Comparison of ENCODE assay signal across 22 cellular contexts in the genomic region with DNA sequence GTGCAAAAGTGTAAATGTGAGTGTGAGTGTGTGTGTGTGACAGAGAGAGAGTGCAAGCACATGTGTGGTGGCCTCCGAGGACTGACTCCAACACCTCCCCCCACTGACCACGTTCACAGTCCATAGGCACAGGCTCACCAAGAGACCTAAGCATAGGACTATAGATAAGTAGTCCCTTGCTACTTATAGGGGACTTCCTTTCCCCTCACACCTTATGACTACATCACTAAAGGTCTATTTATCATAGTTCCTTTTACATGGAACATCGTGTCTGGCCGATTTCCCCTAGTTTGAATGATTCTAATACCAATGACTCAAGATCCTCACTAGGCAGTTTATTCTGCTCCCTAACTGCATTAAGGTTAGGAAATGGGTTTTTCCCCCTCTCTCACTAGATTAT. TPM values are rescaled to one million over a fixed set of nuclear protein-coding genes. Genes with fewer than 3 reads are reported as not detected.
"Had no signal": no experiment of that assay in that cellular context is flagged by ENCODE, and none has a peak within 500 bp of the region (broad histone marks: within the 10 kb centered on the region; RNA-seq: fewer than 3 reads in every experiment).

No MANE protein-coding gene starts in this region.

- H3K79me2 ChIP-seq: hepatocyte had no signal

- H3K9me3 Mint-ChIP-seq: dendritic cell treated with granulocyte-macrophage colony-stimulating factor and Interleukin-4, amounts not matched to agents 40 ng/mL and 50 ng/mL, for 4 days; effector memory CD8-positive, alpha-beta T cell; natural killer cell treated with Interleukin-12 subunit alpha and Interleukin-12 subunit beta and Interleukin-15 and Interleukin-18, amount 100 ng/mL, for 72 hours; neural progenitor cell had no signal

- DNase-seq: effector memory CD8-positive, alpha-beta T cell; esophagus squamous epithelium; foreskin fibroblast; kidney; left cardiac atrium; left ventricle myocardium inferior; lower lobe of right lung; mesenchymal stem cell; midbrain; nucleus accumbens; ovary; right cardiac atrium; small intestine; stimulated activated CD4-positive, alpha-beta T cell treated with anti-CD3 and anti-CD28 coated beads, Interleukin-12 subunit alpha, Interleukin-12 subunit beta, amount 100 ng/mL, for 4 hours; stimulated activated CD4-positive, alpha-beta T cell treated with anti-CD3 and anti-CD28 coated beads, Interleukin-2, amount 100 ng/mL, for 48 hours; trophoblast cell had no signal

- H3K36me3 Mint-ChIP-seq: natural killer cell treated with Interleukin-12 subunit alpha and Interleukin-12 subunit beta and Interleukin-15 and Interleukin-18, amount 100 ng/mL, for 72 hours had no signal

- H3K4me1 Mint-ChIP-seq: neural progenitor cell had no signal

- H3K9me3 ChIP-seq: esophagus squamous epithelium, left ventricle myocardium inferior, lower lobe of right lung, ovary had no signal

- H3K4me3 Mint-ChIP-seq: dendritic cell treated with granulocyte-macrophage colony-stimulating factor and Interleukin-4, amounts not matched to agents 40 ng/mL and 50 ng/mL, for 4 days; effector memory CD8-positive, alpha-beta T cell; natural killer cell treated with Interleukin-12 subunit alpha and Interleukin-12 subunit beta and Interleukin-15 and Interleukin-18, amount 100 ng/mL, for 72 hours; neural progenitor cell had no signal

- H3K27me3 Mint-ChIP-seq: dendritic cell treated with granulocyte-macrophage colony-stimulating factor and Interleukin-4, amounts not matched to agents 40 ng/mL and 50 ng/mL, for 4 days; effector memory CD8-positive, alpha-beta T cell had no signal

- H3K4me2 ChIP-seq: hepatocyte, neural progenitor cell had no signal

- ATAC-seq: effector memory CD8-positive, alpha-beta T cell; left cardiac atrium; lower lobe of right lung; natural killer cell treated with Interleukin-12 subunit alpha and Interleukin-12 subunit beta and Interleukin-15 and Interleukin-18, amount 100 ng/mL, for 72 hours; right cardiac atrium had no signal

- H3K9ac ChIP-seq: neural progenitor cell had no signal

- FAIRE-seq: colon, kidney, small intestine, urothelium cell line had no signal

- H3K4me1 ChIP-seq: esophagus squamous epithelium, left ventricle myocardium inferior, lower lobe of right lung, neural progenitor cell had no signal

- H3K27ac ChIP-seq: esophagus squamous epithelium, hepatocyte, left ventricle myocardium inferior, lower lobe of right lung, neural progenitor cell, ovary had no signal

- H3K27ac Mint-ChIP-seq: dendritic cell treated with granulocyte-macrophage colony-stimulating factor and Interleukin-4, amounts not matched to agents 40 ng/mL and 50 ng/mL, for 4 days; effector memory CD8-positive, alpha-beta T cell; natural killer cell treated with Interleukin-12 subunit alpha and Interleukin-12 subunit beta and Interleukin-15 and Interleukin-18, amount 100 ng/mL, for 72 hours; neural progenitor cell had no signal

- H3K36me3 ChIP-seq: esophagus squamous epithelium, left ventricle myocardium inferior, lower lobe of right lung, neural progenitor cell, ovary had no signal

- H3K4me3 ChIP-seq: esophagus squamous epithelium, hepatocyte, left ventricle myocardium inferior, lower lobe of right lung, neural progenitor cell, ovary had no signal

- H2AFZ ChIP-seq: hepatocyte, neural progenitor cell had no signal

- H3K27me3 ChIP-seq: esophagus squamous epithelium, hepatocyte, neural progenitor cell, ovary had no signal

RNA-seq across cellular contexts. Expression of a gene that starts 17.8 kb away (rescaled TPM):
- total RNA-seq: left ventricle myocardium inferior had no signal
- polyA plus RNA-seq: hepatocyte had no signal
